Comparison of ENCODE assay signal across 2 cellular contexts in the genomic region with DNA sequence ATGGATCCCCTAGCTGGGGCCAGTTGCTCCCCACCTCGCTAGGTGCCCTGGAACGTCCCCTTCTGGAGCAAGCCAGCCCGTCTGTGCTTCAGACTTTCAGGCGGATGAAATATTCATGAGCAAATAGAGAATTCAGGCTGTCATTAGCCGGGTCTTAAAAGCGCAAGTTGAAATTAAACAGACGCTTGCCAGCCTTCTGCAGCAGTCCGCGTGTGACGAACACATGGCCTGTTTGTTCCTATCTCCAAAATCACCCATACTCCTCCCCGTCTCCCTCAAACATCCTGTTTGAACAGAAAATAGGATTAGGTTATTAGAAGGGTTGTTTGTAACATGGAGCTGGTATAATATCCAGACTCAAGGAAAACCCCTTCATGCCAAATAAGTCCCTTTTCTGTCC.
TF ChIP-seq lines count a peak whose summit lies in the region.

No MANE protein-coding gene starts in this region.

TF ChIP-seq in SK-N-SH, 30 proteins besides CTCF, POLR2A, EP300 and RAD21 (continued from another document and continues in another):
- TF ChIP-seq, protein P1, sequence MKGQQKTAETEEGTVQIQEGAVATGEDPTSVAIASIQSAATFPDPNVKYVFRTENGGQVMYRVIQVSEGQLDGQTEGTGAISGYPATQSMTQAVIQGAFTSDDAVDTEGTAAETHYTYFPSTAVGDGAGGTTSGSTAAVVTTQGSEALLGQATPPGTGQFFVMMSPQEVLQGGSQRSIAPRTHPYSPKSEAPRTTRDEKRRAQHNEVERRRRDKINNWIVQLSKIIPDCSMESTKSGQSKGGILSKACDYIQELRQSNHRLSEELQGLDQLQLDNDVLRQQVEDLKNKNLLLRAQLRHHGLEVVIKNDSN (IDR thresholded peaks at IDR 0.05; ENCODE audit: borderline replicate concordance, low read depth), result no peak
- TF ChIP-seq YY1 (IDR thresholded peaks at IDR 0.05; ENCODE audit: low read depth) (no peak), JUND (IDR thresholded peaks at IDR 0.05) (no peak), ELF1 (IDR thresholded peaks at IDR 0.05) (no peak), TAF1 (IDR thresholded peaks at IDR 0.05; ENCODE audit: borderline replicate concordance, low read depth, low read length) (no peak), RCOR1 (IDR thresholded peaks at IDR 0.05; ENCODE audit: low read length) (peak; percentile 96), EZH2phosphoT487 (IDR thresholded peaks at IDR 0.05; ENCODE audit: borderline replicate concordance, low read depth) (no peak), FOXJ3 (CRISPR knock-in tag; IDR thresholded peaks at IDR 0.05) (peak; percentile 91), NFIC (IDR thresholded peaks at IDR 0.05; ENCODE audit: borderline replicate concordance) (no peak), FOSL2 (IDR thresholded peaks at IDR 0.05; ENCODE audit: borderline replicate concordance, low read depth) (no peak), POLR2AphosphoS5 (IDR thresholded peaks at IDR 0.05; ENCODE audit: low read depth, low read length) (peak; percentile 51; the same call in 1 of the 2 replicates), FOXM1 (IDR thresholded peaks at IDR 0.05; ENCODE audit: low read depth) (no peak), MXI1 (IDR thresholded peaks at IDR 0.05; ENCODE audit: low read depth, low read length) (peak; percentile 94), MEF2A (IDR thresholded peaks at IDR 0.05; ENCODE audit: borderline replicate concordance, low read depth) (no peak), SMC3 (IDR thresholded peaks at IDR 0.05; ENCODE audit: low read depth, low read length) (no peak), GABPA (IDR thresholded peaks at IDR 0.05; ENCODE audit: low read depth) (no peak), TCF12 (IDR thresholded peaks at IDR 0.05) (peak; percentile 86), RXRA (IDR thresholded peaks at IDR 0.05; ENCODE audit: borderline replicate concordance, low read depth) (no peak), NRF1 (IDR thresholded peaks at IDR 0.05; ENCODE audit: low read depth, low read length) (no peak)
- TF ChIP-seq, protein P2, sequence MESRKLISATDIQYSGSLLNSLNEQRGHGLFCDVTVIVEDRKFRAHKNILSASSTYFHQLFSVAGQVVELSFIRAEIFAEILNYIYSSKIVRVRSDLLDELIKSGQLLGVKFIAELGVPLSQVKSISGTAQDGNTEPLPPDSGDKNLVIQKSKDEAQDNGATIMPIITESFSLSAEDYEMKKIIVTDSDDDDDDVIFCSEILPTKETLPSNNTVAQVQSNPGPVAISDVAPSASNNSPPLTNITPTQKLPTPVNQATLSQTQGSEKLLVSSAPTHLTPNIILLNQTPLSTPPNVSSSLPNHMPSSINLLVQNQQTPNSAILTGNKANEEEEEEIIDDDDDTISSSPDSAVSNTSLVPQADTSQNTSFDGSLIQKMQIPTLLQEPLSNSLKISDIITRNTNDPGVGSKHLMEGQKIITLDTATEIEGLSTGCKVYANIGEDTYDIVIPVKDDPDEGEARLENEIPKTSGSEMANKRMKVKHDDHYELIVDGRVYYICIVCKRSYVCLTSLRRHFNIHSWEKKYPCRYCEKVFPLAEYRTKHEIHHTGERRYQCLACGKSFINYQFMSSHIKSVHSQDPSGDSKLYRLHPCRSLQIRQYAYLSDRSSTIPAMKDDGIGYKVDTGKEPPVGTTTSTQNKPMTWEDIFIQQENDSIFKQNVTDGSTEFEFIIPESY (IDR thresholded peaks at IDR 0.05; ENCODE audit: borderline replicate concordance, low read depth), result no peak
- TF ChIP-seq, protein P3, sequence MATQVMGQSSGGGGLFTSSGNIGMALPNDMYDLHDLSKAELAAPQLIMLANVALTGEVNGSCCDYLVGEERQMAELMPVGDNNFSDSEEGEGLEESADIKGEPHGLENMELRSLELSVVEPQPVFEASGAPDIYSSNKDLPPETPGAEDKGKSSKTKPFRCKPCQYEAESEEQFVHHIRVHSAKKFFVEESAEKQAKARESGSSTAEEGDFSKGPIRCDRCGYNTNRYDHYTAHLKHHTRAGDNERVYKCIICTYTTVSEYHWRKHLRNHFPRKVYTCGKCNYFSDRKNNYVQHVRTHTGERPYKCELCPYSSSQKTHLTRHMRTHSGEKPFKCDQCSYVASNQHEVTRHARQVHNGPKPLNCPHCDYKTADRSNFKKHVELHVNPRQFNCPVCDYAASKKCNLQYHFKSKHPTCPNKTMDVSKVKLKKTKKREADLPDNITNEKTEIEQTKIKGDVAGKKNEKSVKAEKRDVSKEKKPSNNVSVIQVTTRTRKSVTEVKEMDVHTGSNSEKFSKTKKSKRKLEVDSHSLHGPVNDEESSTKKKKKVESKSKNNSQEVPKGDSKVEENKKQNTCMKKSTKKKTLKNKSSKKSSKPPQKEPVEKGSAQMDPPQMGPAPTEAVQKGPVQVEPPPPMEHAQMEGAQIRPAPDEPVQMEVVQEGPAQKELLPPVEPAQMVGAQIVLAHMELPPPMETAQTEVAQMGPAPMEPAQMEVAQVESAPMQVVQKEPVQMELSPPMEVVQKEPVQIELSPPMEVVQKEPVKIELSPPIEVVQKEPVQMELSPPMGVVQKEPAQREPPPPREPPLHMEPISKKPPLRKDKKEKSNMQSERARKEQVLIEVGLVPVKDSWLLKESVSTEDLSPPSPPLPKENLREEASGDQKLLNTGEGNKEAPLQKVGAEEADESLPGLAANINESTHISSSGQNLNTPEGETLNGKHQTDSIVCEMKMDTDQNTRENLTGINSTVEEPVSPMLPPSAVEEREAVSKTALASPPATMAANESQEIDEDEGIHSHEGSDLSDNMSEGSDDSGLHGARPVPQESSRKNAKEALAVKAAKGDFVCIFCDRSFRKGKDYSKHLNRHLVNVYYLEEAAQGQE (IDR thresholded peaks at IDR 0.05; ENCODE audit: low read depth, low read length), result no peak
- TF ChIP-seq, protein P4, sequence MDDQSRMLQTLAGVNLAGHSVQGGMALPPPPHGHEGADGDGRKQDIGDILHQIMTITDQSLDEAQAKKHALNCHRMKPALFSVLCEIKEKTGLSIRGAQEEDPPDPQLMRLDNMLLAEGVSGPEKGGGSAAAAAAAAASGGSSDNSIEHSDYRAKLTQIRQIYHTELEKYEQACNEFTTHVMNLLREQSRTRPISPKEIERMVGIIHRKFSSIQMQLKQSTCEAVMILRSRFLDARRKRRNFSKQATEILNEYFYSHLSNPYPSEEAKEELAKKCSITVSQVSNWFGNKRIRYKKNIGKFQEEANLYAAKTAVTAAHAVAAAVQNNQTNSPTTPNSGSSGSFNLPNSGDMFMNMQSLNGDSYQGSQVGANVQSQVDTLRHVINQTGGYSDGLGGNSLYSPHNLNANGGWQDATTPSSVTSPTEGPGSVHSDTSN (IDR thresholded peaks at IDR 0.05), result peak; percentile 44
- TF ChIP-seq, protein P5, sequence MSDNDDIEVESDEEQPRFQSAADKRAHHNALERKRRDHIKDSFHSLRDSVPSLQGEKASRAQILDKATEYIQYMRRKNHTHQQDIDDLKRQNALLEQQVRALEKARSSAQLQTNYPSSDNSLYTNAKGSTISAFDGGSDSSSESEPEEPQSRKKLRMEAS (IDR thresholded peaks at IDR 0.05; ENCODE audit: low read depth), result 0 out of 2 replicates have a peak, but pooled peaks have one; percentile 26

TF ChIP-seq in GM23338, 12 proteins besides CTCF, POLR2A, EP300 and RAD21 (continued from another document):
- TF ChIP-seq ZNF114 (CRISPR knock-in tag; IDR thresholded peaks at IDR 0.05) (no peak), POLR2AphosphoS5 (IDR thresholded peaks at IDR 0.05; ENCODE audit: low read depth) (no peak), JUNB (IDR thresholded peaks at IDR 0.05; ENCODE audit: unreplicated experiment) (no peak), ZNF331 (CRISPR knock-in tag; IDR thresholded peaks at IDR 0.05; ENCODE audit: low read depth) (no peak)
